Comparison of ENCODE assay signal across 1 cellular context in the genomic region with DNA sequence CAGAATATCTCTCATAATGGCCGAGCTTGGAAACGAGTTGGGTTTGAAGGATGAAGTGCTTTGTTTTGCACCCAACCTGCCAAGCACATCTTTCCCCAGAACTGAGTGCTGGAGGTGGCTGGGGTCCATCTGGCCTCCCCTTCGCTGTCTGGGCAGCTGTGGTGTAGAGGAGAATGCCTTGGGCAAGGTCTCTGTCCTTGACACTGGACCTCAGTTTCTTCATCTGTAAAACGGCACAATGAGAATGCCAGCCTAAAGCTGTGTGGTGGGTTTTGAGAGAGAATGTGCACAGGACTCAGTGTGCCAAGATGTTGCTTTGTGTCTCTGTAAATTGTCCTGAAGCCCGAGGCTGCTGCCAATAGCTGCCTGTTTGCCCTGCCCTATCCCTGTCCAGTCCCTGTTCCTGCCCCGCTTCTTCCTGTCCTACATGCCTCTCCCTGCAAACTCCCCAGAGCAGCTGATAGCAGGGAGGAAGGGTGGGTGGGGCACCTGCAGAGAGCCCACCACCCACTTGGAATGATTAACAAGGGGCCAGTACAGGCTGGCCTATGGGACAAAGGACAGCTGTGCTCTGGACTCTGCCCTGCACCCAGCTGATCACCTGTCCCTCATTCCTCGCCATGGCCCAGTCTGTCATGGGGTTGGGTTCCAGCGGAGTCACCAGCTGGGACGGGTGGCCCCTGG.
A peak's percentile ranks its signal among the peaks of the same experiment; 100 is the strongest.
TF ChIP-seq lines count a peak whose summit lies in the region.

No MANE protein-coding gene starts in this region.

TF ChIP-seq in H1, 55 proteins besides CTCF, POLR2A, EP300 and RAD21:
- TF ChIP-seq SP2 (IDR thresholded peaks at IDR 0.05; ENCODE audit: low read length) (no peak), KDM1A (IDR thresholded peaks at IDR 0.05; ENCODE audit: borderline replicate concordance, low read length) (0 out of 2 replicates have a peak, but pooled peaks have one; percentile 28), EZH2 (IDR thresholded peaks at IDR 0.05; ENCODE audit: low read depth, low read length, severe bottlenecking) (no peak)
